17 cellular contexts compared by ENCODE assay signal in genomic region chr5:14730881-14731280, GRCh38.
"Had no signal": no experiment of that assay in that cellular context is flagged by ENCODE, and none has a peak within 500 bp of the region (broad histone marks: within the 10 kb centered on the region; RNA-seq: fewer than 3 reads in every experiment).

No MANE protein-coding gene starts in this region.

- H3K36me3 Mint-ChIP-seq: activated naive CD8-positive, alpha-beta T cell treated with anti-CD3 and anti-CD28 coated beads, Interleukin-2, amount 10 ng/mL, durations not matched to agents 7 days and 5 days; natural killer cell treated with Interleukin-12 subunit alpha and Interleukin-12 subunit beta and Interleukin-15 and Interleukin-18, amount 100 ng/mL, for 72 hours had no signal

- H3K36me3 ChIP-seq: breast epithelium, thyroid gland, uterus had no signal

- H3K9me3 Mint-ChIP-seq: activated CD4-positive, alpha-beta memory T cell treated with anti-CD3 and anti-CD28 coated beads for 36 hours; activated naive CD8-positive, alpha-beta T cell treated with anti-CD3 and anti-CD28 coated beads, Interleukin-2, amount 10 ng/mL, durations not matched to agents 7 days and 5 days; activated T-helper 1 cell treated with anti-CD3 and anti-CD28 coated beads, Interleukin-12 subunit alpha, Interleukin-12 subunit beta, Interleukin-2, Interleukin-4 antibody, amounts not matched to agents 30 ng/mL and 10 ng/mL and 1 ng/mL, durations not matched to agents 14 hours and 24 hours and 36 hours; natural killer cell treated with Interleukin-12 subunit alpha and Interleukin-12 subunit beta and Interleukin-15 and Interleukin-18, amount 100 ng/mL, for 72 hours had no signal

- H3K27me3 ChIP-seq: breast epithelium, esophagus squamous epithelium, heart left ventricle, thyroid gland, uterus had no signal

- H3K4me3 Mint-ChIP-seq: activated CD4-positive, alpha-beta memory T cell treated with anti-CD3 and anti-CD28 coated beads for 36 hours; activated naive CD8-positive, alpha-beta T cell treated with anti-CD3 and anti-CD28 coated beads, Interleukin-2, amount 10 ng/mL, durations not matched to agents 7 days and 5 days; activated T-helper 1 cell treated with anti-CD3 and anti-CD28 coated beads, Interleukin-12 subunit alpha, Interleukin-12 subunit beta, Interleukin-2, Interleukin-4 antibody, amounts not matched to agents 30 ng/mL and 10 ng/mL and 1 ng/mL, durations not matched to agents 14 hours and 24 hours and 36 hours; natural killer cell treated with Interleukin-12 subunit alpha and Interleukin-12 subunit beta and Interleukin-15 and Interleukin-18, amount 100 ng/mL, for 72 hours had no signal

- ATAC-seq: left colon; mucosa of descending colon; natural killer cell treated with Interleukin-12 subunit alpha and Interleukin-12 subunit beta and Interleukin-15 and Interleukin-18, amount 100 ng/mL, for 72 hours had no signal

- H3K9me3 ChIP-seq: breast epithelium, esophagus squamous epithelium, heart left ventricle, mucosa of descending colon, thyroid gland, uterus had no signal

- H3K4me1 ChIP-seq: breast epithelium, thyroid gland had no signal

- H3K27me3 Mint-ChIP-seq: activated CD4-positive, alpha-beta memory T cell treated with anti-CD3 and anti-CD28 coated beads for 36 hours; activated naive CD8-positive, alpha-beta T cell treated with anti-CD3 and anti-CD28 coated beads, Interleukin-2, amount 10 ng/mL, durations not matched to agents 7 days and 5 days; natural killer cell treated with Interleukin-12 subunit alpha and Interleukin-12 subunit beta and Interleukin-15 and Interleukin-18, amount 100 ng/mL, for 72 hours had no signal

- H3K27ac ChIP-seq: breast epithelium, esophagus squamous epithelium, thyroid gland, uterus had no signal

- H3K4me3 ChIP-seq: breast epithelium, esophagus squamous epithelium, heart left ventricle, mucosa of descending colon, thyroid gland, uterus had no signal

- DNase-seq: activated CD4-positive, alpha-beta memory T cell treated with anti-CD3 and anti-CD28 coated beads for 36 hours; activated naive CD8-positive, alpha-beta T cell treated with anti-CD3 and anti-CD28 coated beads, Interleukin-2, amount 10 ng/mL, durations not matched to agents 7 days and 5 days; aorta; esophagus squamous epithelium; foreskin fibroblast; heart left ventricle; left colon; mammary epithelial cell; mucosa of descending colon; stimulated activated CD4-positive, alpha-beta T cell treated with anti-CD3 and anti-CD28 coated beads, Interleukin-4, amount 100 ng/mL, for 1 hour; stimulated activated CD8-positive, alpha-beta memory T cell treated with anti-CD3 and anti-CD28 coated beads, Interleukin-4, amount 100 ng/mL, for 48 hours; T1000; thyroid gland; uterus had no signal

- H3K27ac Mint-ChIP-seq: activated CD4-positive, alpha-beta memory T cell treated with anti-CD3 and anti-CD28 coated beads for 36 hours; activated naive CD8-positive, alpha-beta T cell treated with anti-CD3 and anti-CD28 coated beads, Interleukin-2, amount 10 ng/mL, durations not matched to agents 7 days and 5 days; natural killer cell treated with Interleukin-12 subunit alpha and Interleukin-12 subunit beta and Interleukin-15 and Interleukin-18, amount 100 ng/mL, for 72 hours had no signal
